8 cellular contexts compared by ENCODE assay signal in genomic region chr3:58463181-58463941, GRCh38. TPM values are rescaled to one million over a fixed set of nuclear protein-coding genes. Genes with fewer than 3 reads are reported as not detected.
DNase-seq lines count a peak whose midpoint lies in the region; ATAC-seq and TF ChIP-seq lines count a peak whose summit lies in the region.

No MANE protein-coding gene starts in this region.

- no peaks in the 10 kb centered on the region for H3K36me3 ChIP-seq in BE2C
- no peaks in the 10 kb centered on the region for H3K36me3 ChIP-seq in NT2/D1 (ENCODE audit: insufficient read depth, insufficient read length, low read length)

- no peaks in the 10 kb centered on the region for H3K27me3 ChIP-seq in BE2C
- H3K27me3 ChIP-seq in NT2/D1 (ENCODE audit: insufficient read depth, insufficient read length) = no peaks in the 10 kb centered on the region

- H3K4me3 ChIP-seq in BE2C (ENCODE audit: low read depth, low read length) (no peak overlapping the region), NT2/D1 (ENCODE audit: insufficient read length, low read depth) (no peak overlapping the region)

- no peak overlapping the region for H3K27ac ChIP-seq in epithelial cell of prostate

- DNase-seq in BE2C = peak; percentile 70
- peak; percentile 36 for DNase-seq in NT2/D1 (ENCODE audit: low read depth, low spot score)
- peak; percentile 60 for DNase-seq in activated T-cell treated with anti-CD3 and anti-CD28 coated beads for 1 hour (ENCODE audit: low read depth)
- DNase-seq in epithelial cell of prostate (ENCODE audit: low read depth, low spot score) = peak; percentile 59
- peak; percentile 94 for DNase-seq in myocyte (ENCODE audit: low read depth)
- DNase-seq in stimulated activated CD8-positive, alpha-beta memory T cell treated with anti-CD3 and anti-CD28 coated beads, Interleukin-7, amount 100 ng/mL, for 24 hours (ENCODE audit: low read depth) = peak; percentile 48

- TF ChIP-seq CTCF in BE2C (IDR thresholded peaks at IDR 0.05; ENCODE audit: low read depth, low read length) = peak; percentile 75

- H3K4me1 ChIP-seq in BE2C (no peaks in the 10 kb centered on the region), NT2/D1 (ENCODE audit: insufficient read depth, insufficient read length) (no peaks in the 10 kb centered on the region)

- no peaks in the 10 kb centered on the region for H3K9me3 ChIP-seq in BE2C
- H3K9me3 ChIP-seq in NT2/D1 (ENCODE audit: insufficient read depth, low read length) = no peaks in the 10 kb centered on the region

- peak; percentile 87 for ATAC-seq in GM19025 (IDR thresholded peaks at IDR 0.05; ENCODE audit: low read depth, unreplicated experiment)
- ATAC-seq in HG03442 (IDR thresholded peaks at IDR 0.05; ENCODE audit: unreplicated experiment) = peak; percentile 98

- H3K9ac ChIP-seq in NT2/D1 (ENCODE audit: insufficient read length, low read depth) = no peak overlapping the region

RNA-seq across cellular contexts. Expression of gene KCTD6, which starts 28.5 kb away (rescaled TPM):
- polyA plus RNA-seq in BE2C (2012; ENCODE audit: insufficient read depth, insufficient read length, low read depth) = 8.0 TPM
- 11.7 and 14.0 TPM in 2 replicates for total RNA-seq in myocyte
- polyA plus RNA-seq in myocyte (2012) = 5.2 TPM

RNA-seq across cellular contexts. Expression of gene PDHB, which starts 29.7 kb away (rescaled TPM):
- 58.6 TPM for polyA plus RNA-seq in BE2C (2012; ENCODE audit: insufficient read depth, insufficient read length, low read depth)
- total RNA-seq in myocyte = 196 and 319 TPM in 2 replicates
- 124 TPM for polyA plus RNA-seq in myocyte (2012)

Comparison
In these comparisons a context has a peak if more than half of its experiments do, and no peak if none do; other contexts are left out.
1. DNase-seq: peak in every context shown above with its lines; median percentile 94 in myocyte; 70 in BE2C; 60 in activated T-cell treated with anti-CD3 and anti-CD28 coated beads for 1 hour; 59 in epithelial cell of prostate; 48 in stimulated activated CD8-positive, alpha-beta memory T cell treated with anti-CD3 and anti-CD28 coated beads, Interleukin-7, amount 100 ng/mL, for 24 hours; 36 in NT2/D1.